ENCODE assay signal across 16 cellular contexts in genomic region chr2:188142636-188143035, GRCh38.
DNase-seq lines count a peak whose midpoint lies in the region; FAIRE-seq and TF ChIP-seq lines count a peak whose summit lies in the region.
"Had no signal": no experiment of that assay in that cellular context is flagged by ENCODE, and none has a peak within 500 bp of the region (broad histone marks: within the 10 kb centered on the region; RNA-seq: fewer than 3 reads in every experiment).

No MANE protein-coding gene starts in this region.

- BruUV-seq in MCF 10A (replicated peaks; lab: Mats Ljungman, UMichigan), result no TSS peak

- no peaks in the 10 kb centered on the region for H3K4me1 ChIP-seq in breast epithelium
- H3K4me1 ChIP-seq: HAP-1, pancreas, suprapubic skin had no signal

- H3K4me3 ChIP-seq in breast epithelium (no peak overlapping the region), foreskin fibroblast (ENCODE audit: low read depth in 1 of 2, low read length in 2 of 2) (no peak overlapping the region)
- H3K4me3 ChIP-seq: cardiac muscle cell, HAP-1, pancreas, suprapubic skin had no signal

- no peaks in the 10 kb centered on the region for H3K27me3 Mint-ChIP-seq in MCF 10A (ENCODE audit: insufficient read depth, unreplicated experiment)

- CTCF ChIA-PET in MCF 10A (lab: Yijun Ruan, JAX), result no interaction called here

- in situ Hi-C loops in GM13977 (cut with MboI; ENCODE audit: low pct_unique_long_range_greater_than_20kb, low sequenced_read_pairs, unreplicated experiment), result no loop called here

- H3K36me3 ChIP-seq in breast epithelium, result no peaks in the 10 kb centered on the region
- H3K36me3 ChIP-seq: cardiac muscle cell, HAP-1, pancreas, suprapubic skin had no signal

- no peak for TF ChIP-seq POLR2A in breast epithelium (IDR thresholded peaks at IDR 0.05)

- peaks cover 17% of the 10 kb centered on the region for H3K4me1 Mint-ChIP-seq in MCF 10A (ENCODE audit: insufficient read depth, unreplicated experiment)
- H3K4me1 Mint-ChIP-seq: mesothelial cell of epicardium, T-cell had no signal

- TF ChIP-seq CTCF in MCF 10A (IDR thresholded peaks at IDR 0.05; ENCODE audit: unreplicated experiment) (no peak), breast epithelium (IDR thresholded peaks at IDR 0.05) (no peak), foreskin fibroblast (IDR thresholded peaks at IDR 0.05; ENCODE audit: low read depth, low read length) (no peak), GM13977 (IDR thresholded peaks at IDR 0.05; ENCODE audit: extremely low read depth, insufficient read depth, missing control alignments) (no peak)

- DNase-seq in MCF 10A (ENCODE audit: unreplicated experiment) (peak; percentile 12), breast epithelium (ENCODE audit: low spot score in 2 of 2) (no peak), astrocyte of the hippocampus (ENCODE audit: low read depth, low spot score) (peak; percentile 12), foreskin fibroblast (peak; percentile 44 to 76), urothelium cell line (ENCODE audit: low spot score) (peak; percentile 13), GDM1 (lab: John Stamatoyannopoulos, UW) (no peak), GM13977 (ENCODE audit: low spot score) (no peak), NOMO-1 treated with DMSO at 0.1 percent for 48 hours (lab: John Stamatoyannopoulos, UW; ENCODE audit: unreplicated experiment) (no peak)
- DNase-seq: Calu3, pancreas, T-cell had no signal

- no peaks in the 10 kb centered on the region for H3K9me3 Mint-ChIP-seq in MCF 10A (ENCODE audit: unreplicated experiment)
- H3K9me3 Mint-ChIP-seq: mesothelial cell of epicardium had no signal

- no peak for FAIRE-seq in urothelium cell line (lab: Jason Lieb, UNC)
- FAIRE-seq: A204.1, pancreas had no signal

- H3K27ac Mint-ChIP-seq in MCF 10A (ENCODE audit: low read depth, unreplicated experiment), result no peak overlapping the region
- H3K27ac Mint-ChIP-seq: mesothelial cell of epicardium, T-cell had no signal

- H3K4me3 Mint-ChIP-seq in MCF 10A (ENCODE audit: unreplicated experiment), result no peak overlapping the region
- H3K4me3 Mint-ChIP-seq: mesothelial cell of epicardium, T-cell had no signal

- peak overlapping the region in 1 of 2 donors; percentile 25 for H3K27ac ChIP-seq in breast epithelium
- H3K27ac ChIP-seq: cardiac muscle cell, pancreas, suprapubic skin had no signal

- H3K36me3 Mint-ChIP-seq in MCF 10A (ENCODE audit: insufficient read depth, unreplicated experiment), result no peaks in the 10 kb centered on the region
- H3K36me3 Mint-ChIP-seq: mesothelial cell of epicardium, T-cell had no signal

- POLR2A ChIA-PET in MCF 10A (lab: Yijun Ruan, JAX), result interaction anchor here (1.8 kb wide), 1 partner anchor 150 kb away, joined by 4 read pairs; no protein-coding TSS in a partner anchor

- H3K9me3 ChIP-seq in breast epithelium, result no peaks in the 10 kb centered on the region
- H3K9me3 ChIP-seq: HAP-1, pancreas, suprapubic skin had no signal

- H3K27me3 ChIP-seq in breast epithelium, result no peaks in the 10 kb centered on the region
- H3K27me3 ChIP-seq: cardiac muscle cell, pancreas, suprapubic skin had no signal

- intact Hi-C loops in MCF 10A (cut with micrococcal nuclease), result no loop called here
- intact Hi-C loops in breast epithelium (cut with DNase I; ENCODE audit: low total_unique reads), result no loop called here

Comparison
In these comparisons a context has a peak if more than half of its experiments do, and no peak if none do; other contexts are left out.
1. DNase-seq: peak in MCF 10A (single experiment), astrocyte of the hippocampus (single experiment), foreskin fibroblast (2 of 2) and urothelium cell line (single experiment); none in breast epithelium (0 of 2), GDM1 (single experiment), GM13977 (single experiment) and NOMO-1 treated with DMSO at 0.1 percent for 48 hours (single experiment).